35 cellular contexts compared by ENCODE assay signal in genomic region chr15:22874256-22874655, GRCh38.
"Had no signal": no experiment of that assay in that cellular context is flagged by ENCODE, and none has a peak within 500 bp of the region (broad histone marks: within the 10 kb centered on the region; RNA-seq: fewer than 3 reads in every experiment).

No MANE protein-coding gene starts in this region.

- H3K27ac ChIP-seq: adrenal gland, body of pancreas, WERI-Rb-1 had no signal

- H3K4me1 ChIP-seq: adrenal gland, body of pancreas had no signal

- ATAC-seq: activated CD4-positive, alpha-beta T cell treated with anti-CD3 and anti-CD28 coated beads for 36 hours; activated CD4-positive, CD25-positive, alpha-beta regulatory T cell treated with anti-CD3 and anti-CD28 coated beads, Interleukin-2, amount 50 U/mL, for 24 hours; activated CD8-positive, alpha-beta memory T cell treated with anti-CD3 and anti-CD28 coated beads, Interleukin-2, amount 10 ng/mL, durations not matched to agents 7 days and 5 days; activated CD8-positive, alpha-beta T cell treated with anti-CD3 and anti-CD28 coated beads, Interleukin-2, amount 10 ng/mL, durations not matched to agents 7 days and 5 days; activated naive CD8-positive, alpha-beta T cell treated with anti-CD3 and anti-CD28 coated beads, Interleukin-2, amount 50 U/mL, for 24 hours; body of pancreas; esophagus mucosa; heart left ventricle; T-helper 17 cell had no signal

- H3K4me3 ChIP-seq: adrenal gland, body of pancreas, dorsolateral prefrontal cortex, heart left ventricle had no signal

- H3K27ac Mint-ChIP-seq: activated B cell treated with CpG ODN at 0.5 μM for 24 hours; activated CD4-positive, alpha-beta memory T cell treated with anti-CD3 and anti-CD28 coated beads for 36 hours; activated CD4-positive, alpha-beta T cell treated with anti-CD3 and anti-CD28 coated beads for 36 hours; activated CD4-positive, alpha-beta T cell treated with anti-CD3 and anti-CD28 coated beads, Interleukin-2, amount 10 ng/mL, durations not matched to agents 24 days and 14 days; activated CD8-positive, alpha-beta memory T cell treated with anti-CD3 and anti-CD28 coated beads, Interleukin-2, amount 10 ng/mL, durations not matched to agents 7 days and 5 days; activated CD8-positive, alpha-beta T cell treated with anti-CD3 and anti-CD28 coated beads, Interleukin-2, amount 10 ng/mL, durations not matched to agents 7 days and 5 days; activated naive CD4-positive, alpha-beta T cell treated with anti-CD3 and anti-CD28 coated beads for 36 hours; activated naive CD4-positive, alpha-beta T cell treated with anti-CD3 and anti-CD28 coated beads, Interleukin-2, amount 50 U/mL, for 24 hours; activated naive CD8-positive, alpha-beta T cell treated with anti-CD3 and anti-CD28 coated beads for 36 hours; activated naive CD8-positive, alpha-beta T cell treated with anti-CD3 and anti-CD28 coated beads, Interleukin-2, amount 50 U/mL, for 24 hours; activated T-helper 1 cell treated with anti-CD3 and anti-CD28 coated beads, Interleukin-12 subunit alpha, Interleukin-12 subunit beta, Interleukin-2, Interleukin-4 antibody, amounts not matched to agents 30 ng/mL and 10 ng/mL and 1 ng/mL, durations not matched to agents 14 hours and 24 hours and 36 hours; activated T-helper 2 cell treated with anti-CD3 and anti-CD28 coated beads, Interferon-gamma antibody, Interleukin-2, Interleukin-4, amounts not matched to agents 10 μg/mL and 5 μg/mL and 100 μg/mL, durations not matched to agents 14 hours and 24 hours and 36 hours; dendritic cell treated with granulocyte-macrophage colony-stimulating factor and Interleukin-4, amounts not matched to agents 40 ng/mL and 50 ng/mL, for 4 days; T-helper 2 cell treated with Interferon-gamma antibody and Interleukin-4, amounts not matched to agents 5 μg/mL and 100 μg/mL, for 36 hours had no signal

- H3K27me3 ChIP-seq: adrenal gland, body of pancreas, dorsolateral prefrontal cortex, heart left ventricle had no signal

- FAIRE-seq: colon, frontal cortex had no signal

- H3K4me3 Mint-ChIP-seq: activated B cell treated with CpG ODN at 0.5 μM for 24 hours; activated CD4-positive, alpha-beta memory T cell treated with anti-CD3 and anti-CD28 coated beads for 36 hours; activated CD4-positive, alpha-beta T cell treated with anti-CD3 and anti-CD28 coated beads for 36 hours; activated CD4-positive, alpha-beta T cell treated with anti-CD3 and anti-CD28 coated beads, Interleukin-2, amount 10 ng/mL, durations not matched to agents 24 days and 14 days; activated CD8-positive, alpha-beta memory T cell treated with anti-CD3 and anti-CD28 coated beads, Interleukin-2, amount 10 ng/mL, durations not matched to agents 7 days and 5 days; activated CD8-positive, alpha-beta T cell treated with anti-CD3 and anti-CD28 coated beads, Interleukin-2, amount 10 ng/mL, durations not matched to agents 7 days and 5 days; activated naive CD4-positive, alpha-beta T cell treated with anti-CD3 and anti-CD28 coated beads for 36 hours; activated naive CD4-positive, alpha-beta T cell treated with anti-CD3 and anti-CD28 coated beads, Interleukin-2, amount 50 U/mL, for 24 hours; activated naive CD8-positive, alpha-beta T cell treated with anti-CD3 and anti-CD28 coated beads for 36 hours; activated naive CD8-positive, alpha-beta T cell treated with anti-CD3 and anti-CD28 coated beads, Interleukin-2, amount 50 U/mL, for 24 hours; activated T-helper 1 cell treated with anti-CD3 and anti-CD28 coated beads, Interleukin-12 subunit alpha, Interleukin-12 subunit beta, Interleukin-2, Interleukin-4 antibody, amounts not matched to agents 30 ng/mL and 10 ng/mL and 1 ng/mL, durations not matched to agents 14 hours and 24 hours and 36 hours; dendritic cell treated with granulocyte-macrophage colony-stimulating factor and Interleukin-4, amounts not matched to agents 40 ng/mL and 50 ng/mL, for 4 days; endodermal cell; T-helper 17 cell; T-helper 2 cell treated with Interferon-gamma antibody and Interleukin-4, amounts not matched to agents 5 μg/mL and 100 μg/mL, for 36 hours had no signal

- H3K9me3 ChIP-seq: adrenal gland, body of pancreas, heart left ventricle had no signal

- H3K27me3 Mint-ChIP-seq: activated B cell treated with CpG ODN at 0.5 μM for 24 hours; activated CD4-positive, alpha-beta memory T cell treated with anti-CD3 and anti-CD28 coated beads for 36 hours; activated CD4-positive, alpha-beta T cell treated with anti-CD3 and anti-CD28 coated beads for 36 hours; activated CD4-positive, alpha-beta T cell treated with anti-CD3 and anti-CD28 coated beads, Interleukin-2, amount 10 ng/mL, durations not matched to agents 24 days and 14 days; activated CD8-positive, alpha-beta memory T cell treated with anti-CD3 and anti-CD28 coated beads, Interleukin-2, amount 10 ng/mL, durations not matched to agents 7 days and 5 days; activated naive CD4-positive, alpha-beta T cell treated with anti-CD3 and anti-CD28 coated beads, Interleukin-2, amount 50 U/mL, for 24 hours; activated naive CD8-positive, alpha-beta T cell treated with anti-CD3 and anti-CD28 coated beads for 36 hours; dendritic cell treated with granulocyte-macrophage colony-stimulating factor and Interleukin-4, amounts not matched to agents 40 ng/mL and 50 ng/mL, for 4 days; T-helper 17 cell had no signal

- DNase-seq: activated B cell treated with CpG ODN at 0.5 μM for 24 hours; activated CD4-positive, alpha-beta memory T cell treated with anti-CD3 and anti-CD28 coated beads for 36 hours; activated CD4-positive, alpha-beta T cell treated with anti-CD3 and anti-CD28 coated beads for 36 hours; activated CD4-positive, alpha-beta T cell treated with anti-CD3 and anti-CD28 coated beads, Interleukin-2, amount 10 ng/mL, durations not matched to agents 24 days and 14 days; activated CD8-positive, alpha-beta memory T cell treated with anti-CD3 and anti-CD28 coated beads, Interleukin-2, amount 10 ng/mL, durations not matched to agents 7 days and 5 days; activated CD8-positive, alpha-beta memory T cell treated with anti-CD3 and anti-CD28 coated beads, Interleukin-2, amount 50 U/mL, for 4 hours; activated CD8-positive, alpha-beta T cell treated with anti-CD3 and anti-CD28 coated beads, Interleukin-2, amount 10 ng/mL, durations not matched to agents 7 days and 5 days; activated effector memory CD4-positive, alpha-beta T cell treated with anti-CD3 and anti-CD28 coated beads, Interleukin-2, amount 50 U/mL, for 16 hours; activated naive CD4-positive, alpha-beta T cell treated with anti-CD3 and anti-CD28 coated beads for 36 hours; activated naive CD8-positive, alpha-beta T cell treated with anti-CD3 and anti-CD28 coated beads for 36 hours; activated naive CD8-positive, alpha-beta T cell treated with anti-CD3 and anti-CD28 coated beads, Interleukin-2, amount 50 U/mL, for 24 hours; activated T-cell treated with anti-CD3 and anti-CD28 coated beads, Interleukin-2, amount 50 U/mL, for 1 hour; activated T-cell treated with anti-CD3 and anti-CD28 coated beads, Interleukin-2, amount 50 U/mL, for 48 hours; amygdala; body of pancreas; caudate nucleus; dorsolateral prefrontal cortex; effector memory CD4-positive, alpha-beta T cell; endodermal cell; foreskin fibroblast; heart left ventricle; T-helper 1 cell; T-helper 17 cell; T1000; WERI-Rb-1 had no signal

- H3K4me1 Mint-ChIP-seq: activated CD4-positive, alpha-beta T cell treated with anti-CD3 and anti-CD28 coated beads for 36 hours; activated CD4-positive, alpha-beta T cell treated with anti-CD3 and anti-CD28 coated beads, Interleukin-2, amount 10 ng/mL, durations not matched to agents 24 days and 14 days; activated CD8-positive, alpha-beta memory T cell treated with anti-CD3 and anti-CD28 coated beads, Interleukin-2, amount 10 ng/mL, durations not matched to agents 7 days and 5 days; activated naive CD4-positive, alpha-beta T cell treated with anti-CD3 and anti-CD28 coated beads, Interleukin-2, amount 50 U/mL, for 24 hours; activated naive CD8-positive, alpha-beta T cell treated with anti-CD3 and anti-CD28 coated beads for 36 hours; activated naive CD8-positive, alpha-beta T cell treated with anti-CD3 and anti-CD28 coated beads, Interleukin-2, amount 50 U/mL, for 24 hours had no signal

- H3K9me3 Mint-ChIP-seq: activated B cell treated with CpG ODN at 0.5 μM for 24 hours; activated CD4-positive, alpha-beta memory T cell treated with anti-CD3 and anti-CD28 coated beads for 36 hours; activated CD4-positive, alpha-beta T cell treated with anti-CD3 and anti-CD28 coated beads, Interleukin-2, amount 10 ng/mL, durations not matched to agents 24 days and 14 days; activated naive CD4-positive, alpha-beta T cell treated with anti-CD3 and anti-CD28 coated beads, Interleukin-2, amount 50 U/mL, for 24 hours; activated naive CD8-positive, alpha-beta T cell treated with anti-CD3 and anti-CD28 coated beads for 36 hours; activated naive CD8-positive, alpha-beta T cell treated with anti-CD3 and anti-CD28 coated beads, Interleukin-2, amount 50 U/mL, for 24 hours; activated T-helper 1 cell treated with anti-CD3 and anti-CD28 coated beads, Interleukin-12 subunit alpha, Interleukin-12 subunit beta, Interleukin-2, Interleukin-4 antibody, amounts not matched to agents 30 ng/mL and 10 ng/mL and 1 ng/mL, durations not matched to agents 14 hours and 24 hours and 36 hours; activated T-helper 2 cell treated with anti-CD3 and anti-CD28 coated beads, Interferon-gamma antibody, Interleukin-2, Interleukin-4, amounts not matched to agents 10 μg/mL and 5 μg/mL and 100 μg/mL, durations not matched to agents 14 hours and 24 hours and 36 hours; dendritic cell treated with granulocyte-macrophage colony-stimulating factor and Interleukin-4, amounts not matched to agents 40 ng/mL and 50 ng/mL, for 4 days; endodermal cell; T-helper 2 cell treated with Interferon-gamma antibody and Interleukin-4, amounts not matched to agents 5 μg/mL and 100 μg/mL, for 36 hours had no signal
